Comparison of ENCODE assay signal across 10 cellular contexts in the genomic region with DNA sequence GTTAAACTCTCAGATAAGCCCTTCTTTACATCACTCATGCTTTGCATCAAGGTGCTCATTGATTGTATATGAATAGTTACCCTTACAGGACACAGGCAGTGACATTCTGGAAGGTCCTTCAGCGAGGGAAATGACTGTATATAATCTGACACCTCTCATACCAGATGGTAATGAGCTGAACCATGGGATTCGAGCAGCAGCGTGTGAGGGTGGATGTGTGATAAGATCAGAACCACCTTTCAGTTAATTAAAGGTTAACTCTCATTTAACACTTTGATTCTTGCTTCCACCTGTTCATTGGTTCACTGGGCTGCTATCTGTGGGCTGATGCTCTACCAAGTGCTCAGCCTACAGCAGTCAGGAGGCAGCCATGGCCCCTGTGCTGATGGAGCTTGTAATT. TPM values are rescaled to one million over a fixed set of nuclear protein-coding genes. Genes with fewer than 3 reads are reported as not detected.
DNase-seq lines count a peak whose midpoint lies in the region; ATAC-seq and TF ChIP-seq lines count a peak whose summit lies in the region.
"Had no signal": no experiment of that assay in that cellular context is flagged by ENCODE, and none has a peak within 500 bp of the region (broad histone marks: within the 10 kb centered on the region; RNA-seq: fewer than 3 reads in every experiment).

No MANE protein-coding gene starts in this region.

- intact Hi-C loops in CD4-positive, alpha-beta T cell (cut with DNase I, micrococcal nuclease): no loop called here

- no peak overlapping the region for H3K4me3 Mint-ChIP-seq in CD4-positive, alpha-beta T cell
- no peak overlapping the region for H3K4me3 Mint-ChIP-seq in activated naive CD8-positive, alpha-beta T cell treated with anti-CD3 and anti-CD28 coated beads for 36 hours
- H3K4me3 Mint-ChIP-seq: naive thymus-derived CD8-positive, alpha-beta T cell had no signal

- peaks cover 85% of the 10 kb centered on the region for H3K36me3 Mint-ChIP-seq in CD4-positive, alpha-beta T cell (ENCODE audit: low read depth)
- H3K36me3 Mint-ChIP-seq in activated naive CD8-positive, alpha-beta T cell treated with anti-CD3 and anti-CD28 coated beads for 36 hours: peaks cover 46% of the 10 kb centered on the region

- CTCF ChIA-PET in CD4-positive, alpha-beta T cell (lab: Charles Lee): no interaction called here
- CTCF ChIA-PET in HEK293 (lab: Yijun Ruan, JAX): interaction anchor here (0.7 to 2.6 kb wide), 4 partner anchors 36 to 288 kb away, joined by 3 to 16 read pairs (median 6); no protein-coding TSS in a partner anchor

- H3K36me3 ChIP-seq in HEK293 (ENCODE audit: control insufficient read depth in 2 of 2, insufficient read depth in 1 of 2, low read length in 2 of 2): peaks cover 0 to 8% of the 10 kb centered on the region in 2 experiments; a peak in 2 of 3 replicates
- H3K36me3 ChIP-seq in neutrophil: peaks cover 76% of the 10 kb centered on the region

- no peaks in the 10 kb centered on the region for H3K9me3 Mint-ChIP-seq in CD4-positive, alpha-beta T cell
- no peaks in the 10 kb centered on the region for H3K9me3 Mint-ChIP-seq in activated naive CD8-positive, alpha-beta T cell treated with anti-CD3 and anti-CD28 coated beads for 36 hours
- H3K9me3 Mint-ChIP-seq: naive thymus-derived CD8-positive, alpha-beta T cell had no signal

- no peaks in the 10 kb centered on the region for H3K27me3 Mint-ChIP-seq in CD4-positive, alpha-beta T cell
- no peaks in the 10 kb centered on the region for H3K27me3 Mint-ChIP-seq in activated naive CD8-positive, alpha-beta T cell treated with anti-CD3 and anti-CD28 coated beads for 36 hours
- H3K27me3 Mint-ChIP-seq: naive thymus-derived CD8-positive, alpha-beta T cell had no signal

- H3K9me3 ChIP-seq in CD4-positive, alpha-beta T cell (ENCODE audit: control insufficient read depth, low read length): no peaks in the 10 kb centered on the region
- H3K9me3 ChIP-seq in HEK293 (ENCODE audit: control insufficient read depth, insufficient read depth, low read depth, low read length) (no peaks in the 10 kb centered on the region), neutrophil (no peaks in the 10 kb centered on the region)

- no peak for DNase-seq in CD4-positive, alpha-beta T cell
- DNase-seq in activated naive CD8-positive, alpha-beta T cell treated with anti-CD3 and anti-CD28 coated beads for 36 hours: peak; percentile 6
- DNase-seq in T1000 (lab: John Stamatoyannopoulos, UW) (no peak), DMS53 (lab: John Stamatoyannopoulos, UW) (no peak)
- DNase-seq: KG1; naive thymus-derived CD8-positive, alpha-beta T cell; NCI-H2107 had no signal

- H3K4me1 ChIP-seq in HEK293 (ENCODE audit: control insufficient read depth, insufficient read depth, low read length): peaks cover 4% of the 10 kb centered on the region
- peaks cover 16 to 19% of the 10 kb centered on the region in 2 experiments for H3K4me1 ChIP-seq in neutrophil (ENCODE audit: control insufficient read depth in 1 of 2, insufficient read depth in 1 of 2, low read depth in 1 of 2, low read length in 1 of 2)

- H3K27me3 ChIP-seq in CD4-positive, alpha-beta T cell (ENCODE audit: control insufficient read depth, insufficient read depth, low read length): no peaks in the 10 kb centered on the region
- no peaks in the 10 kb centered on the region for H3K27me3 ChIP-seq in neutrophil

- POLR2A ChIA-PET in CD4-positive, alpha-beta T cell (lab: Charles Lee): no interaction called here
- POLR2A ChIA-PET in HEK293 (lab: Yijun Ruan, JAX): interaction anchor here (1.9 kb wide), 1 partner anchor 24 kb away, joined by 6 read pairs; a partner anchor contains a TSS

- peaks cover 61% of the 10 kb centered on the region for H3K4me1 Mint-ChIP-seq in CD4-positive, alpha-beta T cell (ENCODE audit: low read depth)
- peaks cover 37% of the 10 kb centered on the region for H3K4me1 Mint-ChIP-seq in activated naive CD8-positive, alpha-beta T cell treated with anti-CD3 and anti-CD28 coated beads for 36 hours

- H3K27ac ChIP-seq in CD4-positive, alpha-beta T cell (ENCODE audit: low read depth, low read length): no peak overlapping the region
- no peak overlapping the region for H3K27ac ChIP-seq in HEK293 (ENCODE audit: extremely low read depth, low read depth, low read length)
- H3K27ac ChIP-seq in neutrophil: peak overlapping the region; percentile 39

- no peak for TF ChIP-seq CTCF in CD4-positive, alpha-beta T cell (IDR thresholded peaks at IDR 0.05)
- no peak for TF ChIP-seq CTCF in HEK293 (tag by site-specific recombination; IDR thresholded peaks at IDR 0.05)
- TF ChIP-seq CTCF in neutrophil (IDR thresholded peaks at IDR 0.05): no peak

- ATAC-seq in CD4-positive, alpha-beta T cell (ENCODE audit: poor library complexity): no peak
- no peak for ATAC-seq in HG03571 (IDR thresholded peaks at IDR 0.05; ENCODE audit: unreplicated experiment)
- ATAC-seq: naive thymus-derived CD8-positive, alpha-beta T cell had no signal

- H3K4me3 ChIP-seq in HEK293 (ENCODE audit: low read depth, low read length): no peak overlapping the region
- H3K4me3 ChIP-seq in neutrophil (ENCODE audit: low read depth in 1 of 2, low read length in 1 of 2): no peak overlapping the region

- H3K27ac Mint-ChIP-seq in CD4-positive, alpha-beta T cell: peak overlapping the region; percentile 44
- H3K27ac Mint-ChIP-seq in activated naive CD8-positive, alpha-beta T cell treated with anti-CD3 and anti-CD28 coated beads for 36 hours: no peak overlapping the region

TF ChIP-seq in HEK293, 187 proteins besides CTCF, POLR2A, EP300 and RAD21:
- no peak for TF ChIP-seq KLF10 (tag by site-specific recombination; IDR thresholded peaks at IDR 0.05)
- TF ChIP-seq, protein P1, sequence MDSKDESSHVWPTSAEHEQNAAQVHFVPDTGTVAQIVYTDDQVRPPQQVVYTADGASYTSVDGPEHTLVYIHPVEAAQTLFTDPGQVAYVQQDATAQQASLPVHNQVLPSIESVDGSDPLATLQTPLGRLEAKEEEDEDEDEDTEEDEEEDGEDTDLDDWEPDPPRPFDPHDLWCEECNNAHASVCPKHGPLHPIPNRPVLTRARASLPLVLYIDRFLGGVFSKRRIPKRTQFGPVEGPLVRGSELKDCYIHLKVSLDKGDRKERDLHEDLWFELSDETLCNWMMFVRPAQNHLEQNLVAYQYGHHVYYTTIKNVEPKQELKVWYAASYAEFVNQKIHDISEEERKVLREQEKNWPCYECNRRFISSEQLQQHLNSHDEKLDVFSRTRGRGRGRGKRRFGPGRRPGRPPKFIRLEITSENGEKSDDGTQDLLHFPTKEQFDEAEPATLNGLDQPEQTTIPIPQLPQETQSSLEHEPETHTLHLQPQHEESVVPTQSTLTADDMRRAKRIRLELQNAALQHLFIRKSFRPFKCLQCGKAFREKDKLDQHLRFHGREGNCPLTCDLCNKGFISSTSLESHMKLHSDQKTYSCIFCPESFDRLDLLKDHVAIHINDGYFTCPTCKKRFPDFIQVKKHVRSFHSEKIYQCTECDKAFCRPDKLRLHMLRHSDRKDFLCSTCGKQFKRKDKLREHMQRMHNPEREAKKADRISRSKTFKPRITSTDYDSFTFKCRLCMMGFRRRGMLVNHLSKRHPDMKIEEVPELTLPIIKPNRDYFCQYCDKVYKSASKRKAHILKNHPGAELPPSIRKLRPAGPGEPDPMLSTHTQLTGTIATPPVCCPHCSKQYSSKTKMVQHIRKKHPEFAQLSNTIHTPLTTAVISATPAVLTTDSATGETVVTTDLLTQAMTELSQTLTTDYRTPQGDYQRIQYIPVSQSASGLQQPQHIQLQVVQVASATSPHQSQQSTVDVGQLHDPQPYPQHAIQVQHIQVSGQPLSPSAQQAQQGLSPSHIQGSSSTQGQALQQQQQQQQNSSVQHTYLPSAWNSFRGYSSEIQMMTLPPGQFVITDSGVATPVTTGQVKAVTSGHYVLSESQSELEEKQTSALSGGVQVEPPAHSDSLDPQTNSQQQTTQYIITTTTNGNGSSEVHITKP (tag by site-specific recombination; IDR thresholded peaks at IDR 0.05): peak; percentile 64
- no peak for TF ChIP-seq ZNF37A (tag by site-specific recombination; IDR thresholded peaks at IDR 0.05)
- TF ChIP-seq, protein P2, sequence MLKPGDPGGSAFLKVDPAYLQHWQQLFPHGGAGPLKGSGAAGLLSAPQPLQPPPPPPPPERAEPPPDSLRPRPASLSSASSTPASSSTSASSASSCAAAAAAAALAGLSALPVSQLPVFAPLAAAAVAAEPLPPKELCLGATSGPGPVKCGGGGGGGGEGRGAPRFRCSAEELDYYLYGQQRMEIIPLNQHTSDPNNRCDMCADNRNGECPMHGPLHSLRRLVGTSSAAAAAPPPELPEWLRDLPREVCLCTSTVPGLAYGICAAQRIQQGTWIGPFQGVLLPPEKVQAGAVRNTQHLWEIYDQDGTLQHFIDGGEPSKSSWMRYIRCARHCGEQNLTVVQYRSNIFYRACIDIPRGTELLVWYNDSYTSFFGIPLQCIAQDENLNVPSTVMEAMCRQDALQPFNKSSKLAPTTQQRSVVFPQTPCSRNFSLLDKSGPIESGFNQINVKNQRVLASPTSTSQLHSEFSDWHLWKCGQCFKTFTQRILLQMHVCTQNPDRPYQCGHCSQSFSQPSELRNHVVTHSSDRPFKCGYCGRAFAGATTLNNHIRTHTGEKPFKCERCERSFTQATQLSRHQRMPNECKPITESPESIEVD (tag by site-specific recombination; IDR thresholded peaks at IDR 0.05): no peak

RNA-seq across cellular contexts. Expression of a gene that starts 24.2 kb away (rescaled TPM):
- 10 to 100 TPM; 40.9 to 44.3 TPM for total RNA-seq in CD4-positive, alpha-beta T cell
- total RNA-seq in activated naive CD8-positive, alpha-beta T cell treated with anti-CD3 and anti-CD28 coated beads for 36 hours: 10 to 100 TPM; 32.0 to 33.7 TPM
